In the genomic region with DNA sequence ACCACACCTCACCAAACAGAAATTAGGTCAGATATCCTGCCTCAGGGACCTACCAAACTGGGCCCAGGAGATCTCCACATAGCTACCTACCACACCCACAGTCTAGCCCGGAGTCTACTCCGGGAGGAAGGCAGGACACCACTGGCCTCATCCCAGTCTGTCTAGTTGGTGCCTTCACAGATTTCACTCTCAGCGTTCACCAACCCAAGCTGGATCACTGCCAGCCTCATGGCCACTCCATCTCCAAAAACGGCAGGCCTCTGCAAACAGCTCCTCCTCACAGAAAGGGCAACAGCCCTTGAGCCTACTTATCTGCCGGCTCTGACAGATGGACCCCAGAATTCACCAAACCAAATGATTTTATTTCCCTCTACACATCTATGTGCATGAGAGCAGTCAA, we compare ENCODE assay signal across 13 cellular contexts.
DNase-seq lines count a peak whose midpoint lies in the region; ATAC-seq and TF ChIP-seq lines count a peak whose summit lies in the region.
"Had no signal": no experiment of that assay in that cellular context is flagged by ENCODE, and none has a peak within 500 bp of the region (broad histone marks: within the 10 kb centered on the region; RNA-seq: fewer than 3 reads in every experiment).

No MANE protein-coding gene starts in this region.

- H3K9me2 ChIP-seq in PC-3 (replicated peaks; ENCODE audit: low read length) = no peaks in the 10 kb centered on the region

- 0 out of 2 replicates have a peak overlapping the region, but pooled peaks have one; percentile 29 for H2AK5ac ChIP-seq in IMR-90 (ENCODE audit: low read depth, low read length)

- no peak overlapping the region; a peak in 1 of 4 replicates for H4K8ac ChIP-seq in IMR-90 (ENCODE audit: low read depth in 2 of 2, low read length in 2 of 2)

- H4K91ac ChIP-seq in IMR-90 (ENCODE audit: insufficient read depth, low read depth, low read length) = peak overlapping the region; percentile 33

- no peak overlapping the region for H3K4me3 ChIP-seq in IMR-90 (ENCODE audit: insufficient read depth, low read depth, low read length)
- H3K4me3 ChIP-seq in PC-3 (ENCODE audit: low read length) = no peak overlapping the region
- H3K4me3 ChIP-seq in esophagus muscularis mucosa = no peak overlapping the region
- H3K4me3 ChIP-seq in stomach = no peak overlapping the region
- H3K4me3 ChIP-seq: BLaER1 treated with 17β-estradiol and CSF1 and Interleukin-3, amounts not matched to agents 10 nM and 100 nM had no signal

- H3K4me2 ChIP-seq in IMR-90 (ENCODE audit: low read depth, low read length) = no peak overlapping the region
- H3K4me2 ChIP-seq in PC-3 (ENCODE audit: low read length) = peak overlapping the region; percentile 4; the same call in 1 of the 2 replicates
- H3K4me2 ChIP-seq: BLaER1 treated with 17β-estradiol and CSF1 and Interleukin-3, amounts not matched to agents 10 nM and 100 nM had no signal

- TF ChIP-seq EP300 in esophagus muscularis mucosa (IDR thresholded peaks at IDR 0.05) (no peak), stomach (IDR thresholded peaks at IDR 0.05) (no peak)

- peaks cover 7 to 9% of the 10 kb centered on the region in 2 experiments; a peak in 2 of 4 replicates for H3K79me1 ChIP-seq in IMR-90 (ENCODE audit: low read depth in 1 of 2, low read length in 2 of 2)

- TF ChIP-seq CTCF in IMR-90 (conservative IDR thresholded peaks at IDR 0.05; ENCODE audit: low read depth, low read length) = no peak
- no peak for TF ChIP-seq CTCF in PC-3 (conservative IDR thresholded peaks at IDR 0.05; ENCODE audit: low read depth, low read length)
- TF ChIP-seq CTCF in esophagus muscularis mucosa (IDR thresholded peaks at IDR 0.05) = no peak
- no peak for TF ChIP-seq CTCF in stomach (IDR thresholded peaks at IDR 0.05)

- no peaks in the 10 kb centered on the region for H4K20me1 ChIP-seq in IMR-90 (ENCODE audit: insufficient read depth, low read length)
- H4K20me1 ChIP-seq in PC-3 (ENCODE audit: low read length) = no peaks in the 10 kb centered on the region
- H4K20me1 ChIP-seq: BLaER1 treated with 17β-estradiol and CSF1 and Interleukin-3, amounts not matched to agents 10 nM and 100 nM had no signal

- H3K27me3 ChIP-seq in IMR-90 (ENCODE audit: control insufficient read depth, insufficient read depth, low read length) (no peaks in the 10 kb centered on the region), PC-3 (ENCODE audit: low read length) (no peaks in the 10 kb centered on the region), esophagus muscularis mucosa (no peaks in the 10 kb centered on the region), stomach (no peaks in the 10 kb centered on the region)
- H3K27me3 ChIP-seq: BLaER1 treated with 17β-estradiol and CSF1 and Interleukin-3, amounts not matched to agents 10 nM and 100 nM had no signal

- CTCF ChIA-PET in IMR-90 (lab: Yijun Ruan, JAX) (no interaction called here), PC-3 (lab: Charles Lee) (no interaction called here)

- dilution Hi-C loops in IMR-90 (cut with HindIII; ENCODE audit: low sequenced_read_pairs, unreplicated experiment) = no loop called here

- no peaks in the 10 kb centered on the region for H3F3A ChIP-seq in PC-3 (ENCODE audit: low read length, unreplicated experiment)

- DNase-seq in DMS79 (lab: John Stamatoyannopoulos, UW) (peak; percentile 46), IMR-90 (no peak), PC-3 (peak; percentile 48), esophagus muscularis mucosa (ENCODE audit: extremely low spot score) (peak; percentile 72), stomach (no peak)
- no peak for DNase-seq in effector CD4-positive, alpha-beta T cell
- DNase-seq: HCEC 1CT, NCI-H1436 treated with DMSO at 0.1 percent for 48 hours, NCI-H2171, NCI-H526 treated with DMSO at 0.1 percent for 48 hours had no signal

- H2BK120ac ChIP-seq in IMR-90 (ENCODE audit: low read depth, low read length) = no peak overlapping the region

- no peak overlapping the region; the same call in 2 of the 3 replicates for H2BK15ac ChIP-seq in IMR-90 (ENCODE audit: low read depth, low read length)

- H3K4me1 ChIP-seq in IMR-90 (ENCODE audit: control insufficient read depth, insufficient read depth, low read length) = peaks cover 6% of the 10 kb centered on the region
- peaks cover 55% of the 10 kb centered on the region for H3K4me1 ChIP-seq in PC-3 (ENCODE audit: insufficient read depth, low read length)
- peaks cover 8 to 12% (median 8%) of the 10 kb centered on the region in 4 donors for H3K4me1 ChIP-seq in esophagus muscularis mucosa
- peaks cover 7 to 19% (median 11%) of the 10 kb centered on the region in 4 donors for H3K4me1 ChIP-seq in stomach
- H3K4me1 ChIP-seq: BLaER1 treated with 17β-estradiol and CSF1 and Interleukin-3, amounts not matched to agents 10 nM and 100 nM had no signal

- no peak for TF ChIP-seq POLR2A in IMR-90 (IDR thresholded peaks at IDR 0.05; ENCODE audit: low read depth, low read length)
- no peak for TF ChIP-seq POLR2A in esophagus muscularis mucosa (IDR thresholded peaks at IDR 0.05; ENCODE audit: low read depth)
- TF ChIP-seq POLR2A in stomach (IDR thresholded peaks at IDR 0.05) = no peak

- H4K5ac ChIP-seq in IMR-90 (ENCODE audit: low read depth, low read length) = 0 out of 2 replicates have a peak overlapping the region, but pooled peaks have one; percentile 43

- H3K56ac ChIP-seq in IMR-90 (ENCODE audit: extremely low read depth, insufficient read depth, low read length) = no peak overlapping the region

- ATAC-seq in IMR-90 (ENCODE audit: low read depth) (no peak), PC-3 (no peak), HG02798 (IDR thresholded peaks at IDR 0.05; ENCODE audit: poor library complexity, unreplicated experiment) (no peak)
- ATAC-seq: SK-N-SH treated with all-trans-retinoic acid at 6 μM for 48 hours had no signal

- WGBS in IMR-90 (ENCODE audit: extremely low coverage in 2 of 2, insufficient read length in 1 of 2), 2 experiments = 50% methylated on average over 2 of the region's 5 CpGs; no CpG with 5 or more reads in 1 of the 2 experiments
- 80% methylated on average over 5 of the region's 5 CpGs for WGBS in esophagus muscularis mucosa
- 70 to 85% (median 80%) methylated on average over 5 of the region's 5 CpGs for WGBS in stomach, 5 donors

- POLR2A ChIA-PET in IMR-90 (lab: Charles Lee; ENCODE audit: unreplicated experiment) = no interaction called here
- POLR2A ChIA-PET in PC-3 (lab: Charles Lee; ENCODE audit: unreplicated experiment) = no interaction called here

- H3K9ac ChIP-seq in IMR-90 (ENCODE audit: low read depth, low read length) (no peak overlapping the region), PC-3 (ENCODE audit: low read length) (no peak overlapping the region)
- H3K9ac ChIP-seq: BLaER1 treated with 17β-estradiol and CSF1 and Interleukin-3, amounts not matched to agents 10 nM and 100 nM had no signal

- H3K27ac ChIP-seq in IMR-90 (ENCODE audit: insufficient read depth, low read length) (no peak overlapping the region), PC-3 (ENCODE audit: low read length) (peak overlapping the region; percentile 0; the same call in 1 of the 2 replicates), esophagus muscularis mucosa (replicated peaks in 1 of 4) (no peak overlapping the region), stomach (no peak overlapping the region)
- H3K27ac ChIP-seq: BLaER1 treated with 17β-estradiol and CSF1 and Interleukin-3, amounts not matched to agents 10 nM and 100 nM had no signal

- no peak for TF ChIP-seq RAD21 in IMR-90 (IDR thresholded peaks at IDR 0.05; ENCODE audit: low read length)

- peaks cover 6% of the 10 kb centered on the region; the same call in 1 of the 2 replicates for H3K9me1 ChIP-seq in IMR-90 (ENCODE audit: insufficient read depth, low read length)

- in situ Hi-C loops in IMR-90 (cut with MboI; ENCODE audit: low sequenced_read_pairs) = no loop called here

- H3K18ac ChIP-seq in IMR-90 (ENCODE audit: low read depth, low read length) = no peak overlapping the region

- no peak overlapping the region for H2BK5ac ChIP-seq in IMR-90 (ENCODE audit: low read depth, low read length, poor library complexity, severe bottlenecking)

- BruUV-seq in IMR-90 (replicated peaks; lab: Mats Ljungman, UMichigan) = no TSS peak
- BruUV-seq in PC-3 (replicated peaks; lab: Mats Ljungman, UMichigan) = no TSS peak

- no peak overlapping the region; the same call in 1 of the 2 replicates for H3K4ac ChIP-seq in IMR-90 (ENCODE audit: low read depth, low read length)

- H2AK9ac ChIP-seq in IMR-90 (replicated peaks; ENCODE audit: low read depth, low read length, poor library complexity) = no peak overlapping the region

- 0 out of 2 replicates have a peak overlapping the region, but pooled peaks have one; percentile 26 for H3K23ac ChIP-seq in IMR-90 (ENCODE audit: low read depth, low read length)

- H3K9me3 ChIP-seq in IMR-90 (ENCODE audit: control insufficient read depth, insufficient read depth, low read length) (no peaks in the 10 kb centered on the region), PC-3 (ENCODE audit: low read length) (no peaks in the 10 kb centered on the region), esophagus muscularis mucosa (no peaks in the 10 kb centered on the region), stomach (no peaks in the 10 kb centered on the region)
- H3K9me3 ChIP-seq: BLaER1 treated with 17β-estradiol and CSF1 and Interleukin-3, amounts not matched to agents 10 nM and 100 nM had no signal

- intact Hi-C loops in IMR-90 (cut with micrococcal nuclease) (no loop called here), PC-3 (cut with micrococcal nuclease) (no loop called here), esophagus muscularis mucosa (cut with DNase I) (no loop called here), stomach (cut with DNase I; ENCODE audit: low total_unique reads) (no loop called here)

- no peaks in the 10 kb centered on the region for H3K79me2 ChIP-seq in PC-3 (ENCODE audit: low read length)

- no peak overlapping the region for H3K14ac ChIP-seq in IMR-90 (replicated peaks; ENCODE audit: low read depth, low read length)

- no peaks in the 10 kb centered on the region for H3K36me3 ChIP-seq in IMR-90 (ENCODE audit: control insufficient read depth, insufficient read depth, low read length)
- H3K36me3 ChIP-seq in PC-3 (ENCODE audit: low read depth, low read length) = no peaks in the 10 kb centered on the region
- H3K36me3 ChIP-seq in esophagus muscularis mucosa = no peaks in the 10 kb centered on the region
- H3K36me3 ChIP-seq in stomach = no peaks in the 10 kb centered on the region
- H3K36me3 ChIP-seq: BLaER1 treated with 17β-estradiol and CSF1 and Interleukin-3, amounts not matched to agents 10 nM and 100 nM had no signal

- no peak overlapping the region for H2AFZ ChIP-seq in IMR-90 (replicated peaks; ENCODE audit: low read length, poor library complexity)
- H2AFZ ChIP-seq in PC-3 (ENCODE audit: low read length) = no peak overlapping the region

- H2BK20ac ChIP-seq in IMR-90 (ENCODE audit: low read depth, low read length) = no peak overlapping the region; the same call in 1 of the 2 replicates

TF ChIP-seq in IMR-90, 13 proteins besides CTCF, POLR2A, EP300 and RAD21 (continues in another document):
- TF ChIP-seq, protein P1, sequence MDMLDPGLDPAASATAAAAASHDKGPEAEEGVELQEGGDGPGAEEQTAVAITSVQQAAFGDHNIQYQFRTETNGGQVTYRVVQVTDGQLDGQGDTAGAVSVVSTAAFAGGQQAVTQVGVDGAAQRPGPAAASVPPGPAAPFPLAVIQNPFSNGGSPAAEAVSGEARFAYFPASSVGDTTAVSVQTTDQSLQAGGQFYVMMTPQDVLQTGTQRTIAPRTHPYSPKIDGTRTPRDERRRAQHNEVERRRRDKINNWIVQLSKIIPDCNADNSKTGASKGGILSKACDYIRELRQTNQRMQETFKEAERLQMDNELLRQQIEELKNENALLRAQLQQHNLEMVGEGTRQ (IDR thresholded peaks at IDR 0.05; ENCODE audit: low read depth, low read length) = no peak

Comparison
In these comparisons a context has a peak if more than half of its experiments do, and no peak if none do; other contexts are left out.
1. DNase-seq: peak in DMS79 (single experiment), PC-3 (single experiment) and esophagus muscularis mucosa (single experiment); none in IMR-90 (single experiment), stomach (single experiment) and effector CD4-positive, alpha-beta T cell (single experiment).